Comparison of ENCODE assay signal across 9 cellular contexts in genomic region chr7:51141451-51141971, GRCh38.
DNase-seq lines count a peak whose midpoint lies in the region; ATAC-seq and TF ChIP-seq lines count a peak whose summit lies in the region.
"Had no signal": no experiment of that assay in that cellular context is flagged by ENCODE, and none has a peak within 500 bp of the region (broad histone marks: within the 10 kb centered on the region; RNA-seq: fewer than 3 reads in every experiment).

No MANE protein-coding gene starts in this region.

- no peak overlapping the region for H3K27ac ChIP-seq in upper lobe of right lung
- H3K27ac ChIP-seq: SJSA1 had no signal

- no peaks in the 10 kb centered on the region for H3K27me3 ChIP-seq in Loucy (ENCODE audit: insufficient read depth, low read length, poor library complexity, severe bottlenecking)
- no peaks in the 10 kb centered on the region for H3K27me3 ChIP-seq in upper lobe of right lung
- H3K27me3 ChIP-seq: SJSA1 had no signal

- no peak overlapping the region for H3K4me3 ChIP-seq in Loucy (ENCODE audit: low read length, poor library complexity, severe bottlenecking)
- no peak overlapping the region for H3K4me3 ChIP-seq in astrocyte of the cerebellum (ENCODE audit: low read depth, low read length)
- no peak overlapping the region for H3K4me3 ChIP-seq in upper lobe of right lung
- H3K4me3 ChIP-seq: SJSA1 had no signal

- peaks cover 23% of the 10 kb centered on the region for H3K4me1 ChIP-seq in Loucy (ENCODE audit: insufficient read depth, low read length, poor library complexity, severe bottlenecking)
- peaks cover 11% of the 10 kb centered on the region for H3K4me1 ChIP-seq in upper lobe of right lung
- H3K4me1 ChIP-seq: SJSA1 had no signal

- in situ Hi-C loops in astrocyte of the cerebellum (cut with HindIII; ENCODE audit: low sequenced_read_pairs): loop anchor here (25.0 kb wide), 2 partner anchors 554 to 654 kb away; no protein-coding TSS in a partner anchor

- peak; percentile 25 for ATAC-seq in upper lobe of right lung
- ATAC-seq in GM19463 (IDR thresholded peaks at IDR 0.05; ENCODE audit: unreplicated experiment): no peak
- no peak for ATAC-seq in GM19397 (IDR thresholded peaks at IDR 0.05; ENCODE audit: unreplicated experiment)

- H3K9me2 ChIP-seq in Loucy (replicated peaks; ENCODE audit: low read depth, low read length): no peaks in the 10 kb centered on the region

- H3K4me2 ChIP-seq in Loucy (ENCODE audit: low read depth, low read length, poor library complexity, severe bottlenecking): no peak overlapping the region

- DNase-seq in EL (peak; percentile 46), astrocyte of the cerebellum (ENCODE audit: low read depth) (peak; percentile 9), inferior parietal cortex (ENCODE audit: extremely low spot score) (peak; percentile 68), upper lobe of right lung (no peak), GOT3 (lab: John Stamatoyannopoulos, UW) (no peak)

- no peak overlapping the region for H3K9ac ChIP-seq in Loucy (ENCODE audit: low read depth, low read length, poor library complexity, severe bottlenecking)

- H3K79me2 ChIP-seq in Loucy (ENCODE audit: insufficient read depth, low read length): no peaks in the 10 kb centered on the region

- TF ChIP-seq CTCF in Loucy (conservative IDR thresholded peaks at IDR 0.05; ENCODE audit: low read length) (peak; percentile 92), astrocyte of the cerebellum (IDR thresholded peaks at IDR 0.05; ENCODE audit: low read depth, low read length, missing control alignments) (peak; percentile 74), upper lobe of right lung (IDR thresholded peaks at IDR 0.05) (peak; percentile 51)

- peak overlapping the region; percentile 57; the same call in 1 of the 2 replicates for H2AFZ ChIP-seq in Loucy (ENCODE audit: low read length)

- H3K9me3 ChIP-seq in Loucy (ENCODE audit: insufficient read depth, low read depth, low read length) (no peaks in the 10 kb centered on the region), upper lobe of right lung (no peaks in the 10 kb centered on the region)
- H3K9me3 ChIP-seq: SJSA1 had no signal

- intact Hi-C loops in upper lobe of right lung (cut with DNase I): loop anchor here (10.0 kb wide), 1 partner anchor 327 kb away; no protein-coding TSS in a partner anchor

- H3F3A ChIP-seq in Loucy (ENCODE audit: low read depth): 0 out of 2 replicates have a peak, but pooled peaks cover 3% of the 10 kb centered on the region

- H3K36me3 ChIP-seq in Loucy (ENCODE audit: insufficient read depth, low read length) (no peaks in the 10 kb centered on the region), upper lobe of right lung (no peaks in the 10 kb centered on the region)
- H3K36me3 ChIP-seq: SJSA1 had no signal

- H4K20me1 ChIP-seq in Loucy (ENCODE audit: insufficient read depth, low read length, poor library complexity, severe bottlenecking): no peaks in the 10 kb centered on the region

Comparison
In these comparisons a context has a peak if more than half of its experiments do, and no peak if none do; other contexts are left out.
1. DNase-seq: peak in EL (single experiment), astrocyte of the cerebellum (single experiment) and inferior parietal cortex (single experiment); none in upper lobe of right lung (single experiment) and GOT3 (single experiment).
2. Peak in every context shown above with its lines, with median percentiles within 50 percentile points of each other: CTCF ChIP-seq.